Comparison of ENCODE assay signal across 1 cellular context in genomic region chr3:40719660-40720287, GRCh38.
TF ChIP-seq lines count a peak whose summit lies in the region.

No MANE protein-coding gene starts in this region.

TF ChIP-seq in K562, 482 proteins besides CTCF, POLR2A, EP300 and RAD21 (continued from another document):
- TF ChIP-seq, protein P1, sequence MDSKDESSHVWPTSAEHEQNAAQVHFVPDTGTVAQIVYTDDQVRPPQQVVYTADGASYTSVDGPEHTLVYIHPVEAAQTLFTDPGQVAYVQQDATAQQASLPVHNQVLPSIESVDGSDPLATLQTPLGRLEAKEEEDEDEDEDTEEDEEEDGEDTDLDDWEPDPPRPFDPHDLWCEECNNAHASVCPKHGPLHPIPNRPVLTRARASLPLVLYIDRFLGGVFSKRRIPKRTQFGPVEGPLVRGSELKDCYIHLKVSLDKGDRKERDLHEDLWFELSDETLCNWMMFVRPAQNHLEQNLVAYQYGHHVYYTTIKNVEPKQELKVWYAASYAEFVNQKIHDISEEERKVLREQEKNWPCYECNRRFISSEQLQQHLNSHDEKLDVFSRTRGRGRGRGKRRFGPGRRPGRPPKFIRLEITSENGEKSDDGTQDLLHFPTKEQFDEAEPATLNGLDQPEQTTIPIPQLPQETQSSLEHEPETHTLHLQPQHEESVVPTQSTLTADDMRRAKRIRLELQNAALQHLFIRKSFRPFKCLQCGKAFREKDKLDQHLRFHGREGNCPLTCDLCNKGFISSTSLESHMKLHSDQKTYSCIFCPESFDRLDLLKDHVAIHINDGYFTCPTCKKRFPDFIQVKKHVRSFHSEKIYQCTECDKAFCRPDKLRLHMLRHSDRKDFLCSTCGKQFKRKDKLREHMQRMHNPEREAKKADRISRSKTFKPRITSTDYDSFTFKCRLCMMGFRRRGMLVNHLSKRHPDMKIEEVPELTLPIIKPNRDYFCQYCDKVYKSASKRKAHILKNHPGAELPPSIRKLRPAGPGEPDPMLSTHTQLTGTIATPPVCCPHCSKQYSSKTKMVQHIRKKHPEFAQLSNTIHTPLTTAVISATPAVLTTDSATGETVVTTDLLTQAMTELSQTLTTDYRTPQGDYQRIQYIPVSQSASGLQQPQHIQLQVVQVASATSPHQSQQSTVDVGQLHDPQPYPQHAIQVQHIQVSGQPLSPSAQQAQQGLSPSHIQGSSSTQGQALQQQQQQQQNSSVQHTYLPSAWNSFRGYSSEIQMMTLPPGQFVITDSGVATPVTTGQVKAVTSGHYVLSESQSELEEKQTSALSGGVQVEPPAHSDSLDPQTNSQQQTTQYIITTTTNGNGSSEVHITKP (IDR thresholded peaks at IDR 0.05; ENCODE audit: partially characterized antibody): no peak
- TF ChIP-seq MTA1 (IDR thresholded peaks at IDR 0.05; ENCODE audit: borderline replicate concordance) (no peak), ZHX1 (conservative IDR thresholded peaks at IDR 0.05; ENCODE audit: low read length) (no peak), RBM25 (IDR thresholded peaks at IDR 0.05; ENCODE audit: low read depth, low read length, severe bottlenecking) (no peak), GATA2 (CRISPR knock-in tag; IDR thresholded peaks at IDR 0.05) (no peak), RBFOX2 (IDR thresholded peaks at IDR 0.05; ENCODE audit: low read depth, low read length) (no peak), PTRF (tag; IDR thresholded peaks at IDR 0.05) (no peak), CBX2 (IDR thresholded peaks at IDR 0.05; ENCODE audit: insufficient read depth, low read length, poor library complexity, severe bottlenecking) (no peak), CTBP1 (IDR thresholded peaks at IDR 0.05; ENCODE audit: borderline replicate concordance) (0 out of 2 replicates have a peak, but pooled peaks have one; percentile 19), ZNF77 (CRISPR knock-in tag; IDR thresholded peaks at IDR 0.05) (no peak), TCF15 (CRISPR knock-in tag; IDR thresholded peaks at IDR 0.05) (no peak), HIVEP1 (CRISPR knock-in tag; IDR thresholded peaks at IDR 0.05) (no peak), CBX1 (IDR thresholded peaks at IDR 0.05; ENCODE audit: low read depth) (no peak), TCFL5 (CRISPR knock-in tag; conservative IDR thresholded peaks at IDR 0.05) (no peak), NFIX (CRISPR knock-in tag; IDR thresholded peaks at IDR 0.05; ENCODE audit: low read depth) (peak; percentile 82), ZNF175 (CRISPR knock-in tag; IDR thresholded peaks at IDR 0.05; ENCODE audit: low read depth) (no peak), ZBTB11 (CRISPR knock-in tag; IDR thresholded peaks at IDR 0.05) (no peak), NONO (IDR thresholded peaks at IDR 0.05; ENCODE audit: low read depth in 2 of 2, low read length in 1 of 2) (no peak), FOS (IDR thresholded peaks at IDR 0.05; ENCODE audit: extremely low read depth, insufficient read length) (no peak), ZNF165 (CRISPR knock-in tag; IDR thresholded peaks at IDR 0.05; ENCODE audit: borderline replicate concordance) (no peak), ZNF589 (CRISPR knock-in tag; IDR thresholded peaks at IDR 0.05; ENCODE audit: low read depth) (no peak), NFIC (IDR thresholded peaks at IDR 0.05) (peak; percentile 99), KDM5B (IDR thresholded peaks at IDR 0.05; ENCODE audit: insufficient replicate concordance, low read depth, low read length) (no peak), DMBX1 (CRISPR knock-in tag; IDR thresholded peaks at IDR 0.05; ENCODE audit: borderline replicate concordance) (no peak), CBX8 (IDR thresholded peaks at IDR 0.05; ENCODE audit: borderline replicate concordance, extremely low read depth, low read depth, low read length, poor library complexity, severe bottlenecking) (no peak), NBN (IDR thresholded peaks at IDR 0.05; ENCODE audit: low read depth) (no peak), ZFP1 (CRISPR knock-in tag; IDR thresholded peaks at IDR 0.05) (no peak), ZNF41 (CRISPR knock-in tag; conservative IDR thresholded peaks at IDR 0.05) (no peak), RHOXF2B (CRISPR knock-in tag; conservative IDR thresholded peaks at IDR 0.05) (no peak), SMAD1 (IDR thresholded peaks at IDR 0.05; ENCODE audit: low read depth, low read length, partially characterized antibody) (peak; percentile 95), MLX (CRISPR knock-in tag; conservative IDR thresholded peaks at IDR 0.05) (no peak), TBP (optimal IDR thresholded peaks at IDR 0.05; ENCODE audit: low read depth, low read length) (no peak), YY1 (IDR thresholded peaks at IDR 0.05; ENCODE audit: borderline replicate concordance in 1 of 3, control insufficient read depth in 1 of 3, extremely low read depth in 1 of 3, insufficient read depth in 3 of 3, insufficient read length in 1 of 3, insufficient replicate concordance in 2 of 3, low read depth in 1 of 3, low read length in 2 of 3) (peak in 1 of 3 experiments; percentile 60), ESRRA (IDR thresholded peaks at IDR 0.05; ENCODE audit: borderline replicate concordance, low read depth) (no peak)
- TF ChIP-seq, protein P2, sequence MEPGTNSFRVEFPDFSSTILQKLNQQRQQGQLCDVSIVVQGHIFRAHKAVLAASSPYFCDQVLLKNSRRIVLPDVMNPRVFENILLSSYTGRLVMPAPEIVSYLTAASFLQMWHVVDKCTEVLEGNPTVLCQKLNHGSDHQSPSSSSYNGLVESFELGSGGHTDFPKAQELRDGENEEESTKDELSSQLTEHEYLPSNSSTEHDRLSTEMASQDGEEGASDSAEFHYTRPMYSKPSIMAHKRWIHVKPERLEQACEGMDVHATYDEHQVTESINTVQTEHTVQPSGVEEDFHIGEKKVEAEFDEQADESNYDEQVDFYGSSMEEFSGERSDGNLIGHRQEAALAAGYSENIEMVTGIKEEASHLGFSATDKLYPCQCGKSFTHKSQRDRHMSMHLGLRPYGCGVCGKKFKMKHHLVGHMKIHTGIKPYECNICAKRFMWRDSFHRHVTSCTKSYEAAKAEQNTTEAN (CRISPR knock-in tag; IDR thresholded peaks at IDR 0.05): no peak
TF ChIP-seq in K562: peak in this region for 8.
